In the genomic region with DNA sequence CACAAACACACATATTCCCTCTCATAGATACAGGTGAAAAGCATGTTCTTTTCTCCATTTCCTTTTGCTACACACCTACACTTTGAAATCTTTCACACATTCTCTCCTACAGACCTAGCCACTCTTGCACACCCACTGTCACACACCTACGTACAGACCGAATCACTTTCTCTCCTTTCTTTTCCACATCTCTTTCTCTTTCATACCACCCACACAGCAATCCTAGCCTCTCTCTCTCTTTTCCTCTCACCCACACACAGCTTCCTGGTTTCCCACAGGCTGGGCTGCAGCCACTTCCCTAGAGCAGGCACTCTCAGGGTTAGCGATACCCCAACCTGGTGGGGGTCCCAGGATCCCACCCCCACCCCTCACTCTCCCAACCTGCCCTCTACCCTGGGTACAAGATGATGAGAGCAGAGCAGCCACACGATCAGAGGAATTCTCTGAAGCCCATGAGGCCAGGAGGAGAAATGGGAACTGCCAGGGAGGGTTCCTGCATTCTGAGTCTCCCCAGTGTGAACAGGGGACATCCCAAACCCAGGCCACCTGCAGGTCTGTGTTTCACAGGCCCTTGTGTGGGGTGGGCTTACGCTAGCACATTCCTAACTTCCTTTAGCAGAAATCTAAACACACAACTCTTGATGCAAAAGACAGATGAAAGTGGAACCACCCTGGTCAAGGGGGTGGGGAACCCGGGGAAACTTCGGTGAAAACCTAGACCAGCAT, we compare ENCODE assay signal across 10 cellular contexts. TPM values are rescaled to one million over a fixed set of nuclear protein-coding genes. Genes with fewer than 3 reads are reported as not detected.
DNase-seq lines count a peak whose midpoint lies in the region; ATAC-seq, FAIRE-seq and TF ChIP-seq lines count a peak whose summit lies in the region.
"Had no signal": no experiment of that assay in that cellular context is flagged by ENCODE, and none has a peak within 500 bp of the region (broad histone marks: within the 10 kb centered on the region; RNA-seq: fewer than 3 reads in every experiment).

No MANE protein-coding gene starts in this region.

- WGBS in GM23248 (ENCODE audit: low coverage in 1 of 2, low lambda C conversion rate in 2 of 2, missing lambda C conversion rate in 2 of 2), 2 experiments: 74 to 75% methylated on average over 7 of the region's 7 CpGs
- 61 to 69% methylated on average over 7 of the region's 7 CpGs for WGBS in body of pancreas, 2 donors

- ATAC-seq in body of pancreas: no peak
- ATAC-seq in GM19324 (IDR thresholded peaks at IDR 0.05; ENCODE audit: low FRiP score, unreplicated experiment): no peak

- H3K9me3 ChIP-seq in GM23248 (ENCODE audit: low read depth) (no peaks in the 10 kb centered on the region), body of pancreas (no peaks in the 10 kb centered on the region), parathyroid adenoma (ENCODE audit: control insufficient read depth, low read length) (no peaks in the 10 kb centered on the region), HAP-1 (no peaks in the 10 kb centered on the region)

- no peak for TF ChIP-seq POLR2A in body of pancreas (IDR thresholded peaks at IDR 0.05)

- no peak overlapping the region for H2AFZ ChIP-seq in GM23248
- peak overlapping the region; percentile 16 for H2AFZ ChIP-seq in parathyroid adenoma

- peak overlapping the region; percentile 45 for H3K4me2 ChIP-seq in GM23248 (ENCODE audit: unreplicated experiment)
- H3K4me2 ChIP-seq in parathyroid adenoma (ENCODE audit: low read length): no peak overlapping the region

- no peaks in the 10 kb centered on the region for H3K36me3 ChIP-seq in GM23248 (ENCODE audit: low read depth)
- no peaks in the 10 kb centered on the region for H3K36me3 ChIP-seq in body of pancreas (replicated peaks in 1 of 2; ENCODE audit: insufficient read depth in 1 of 2, low read depth in 2 of 2)
- H3K36me3 ChIP-seq in parathyroid adenoma (ENCODE audit: control insufficient read depth, insufficient read depth, low read length): no peaks in the 10 kb centered on the region
- H3K36me3 ChIP-seq in HAP-1 (replicated peaks): no peaks in the 10 kb centered on the region

- no peak overlapping the region for H3K9ac ChIP-seq in GM23248
- H3K9ac ChIP-seq in parathyroid adenoma: no peak overlapping the region

- intact Hi-C loops in body of pancreas (cut with DNase I): no loop called here

- no peak overlapping the region for H3K27ac ChIP-seq in GM23248
- H3K27ac ChIP-seq in body of pancreas: peak overlapping the region in 3 of 4 donors; percentile 64 to 94 (median 91)
- H3K27ac ChIP-seq in parathyroid adenoma: peak overlapping the region; percentile 51
- H3K27ac ChIP-seq: epithelial cell of prostate had no signal

- in situ Hi-C loops in GM23248 (cut with MboI): no loop called here
- in situ Hi-C loops in HAP-1 (cut with MboI; ENCODE audit: low sequenced_read_pairs): no loop called here

- DNase-seq in GM10266 (ENCODE audit: extremely low spot score) (peak; percentile 76), GM23248 (no peak), body of pancreas (no peak), HAP-1 (ENCODE audit: low spot score in 2 of 2) (no peak), DMS53 (lab: John Stamatoyannopoulos, UW) (no peak), urothelium cell line (ENCODE audit: low spot score) (no peak)
- DNase-seq: DMS79 had no signal

- H3K79me2 ChIP-seq in GM23248 (ENCODE audit: insufficient read depth) (peaks cover 12% of the 10 kb centered on the region; the same call in 1 of the 2 replicates), parathyroid adenoma (peaks cover 18% of the 10 kb centered on the region)

- H3K27me3 ChIP-seq in GM23248 (replicated peaks; ENCODE audit: insufficient read depth) (no peaks in the 10 kb centered on the region), body of pancreas (no peaks in the 10 kb centered on the region), parathyroid adenoma (ENCODE audit: control insufficient read depth, insufficient read depth, low read length) (no peaks in the 10 kb centered on the region), HAP-1 (ENCODE audit: low read depth) (no peaks in the 10 kb centered on the region)

- H3K9me2 ChIP-seq in GM23248 (ENCODE audit: insufficient read depth): no peaks in the 10 kb centered on the region

- H3K4me1 ChIP-seq in GM23248 (ENCODE audit: insufficient read depth) (peaks cover 41% of the 10 kb centered on the region), body of pancreas (peaks cover 66% of the 10 kb centered on the region), parathyroid adenoma (peaks cover 23% of the 10 kb centered on the region), HAP-1 (peaks cover 6% of the 10 kb centered on the region)

- no peak for FAIRE-seq in urothelium cell line (lab: Jason Lieb, UNC)

- peaks cover 38% of the 10 kb centered on the region for H3F3A ChIP-seq in GM23248 (ENCODE audit: insufficient read depth)

- TF ChIP-seq CTCF in GM10266 (IDR thresholded peaks at IDR 0.05; ENCODE audit: control insufficient read depth, insufficient read depth, low read depth, missing control alignments) (no peak), body of pancreas (IDR thresholded peaks at IDR 0.05) (no peak), parathyroid adenoma (IDR thresholded peaks at IDR 0.05) (no peak)

- H3K4me3 ChIP-seq in GM23248 (no peak overlapping the region), body of pancreas (no peak overlapping the region), parathyroid adenoma (ENCODE audit: low read depth, low read length) (no peak overlapping the region), HAP-1 (no peak overlapping the region)

- H4K20me1 ChIP-seq in GM23248 (ENCODE audit: insufficient read depth): no peaks in the 10 kb centered on the region

RNA-seq across cellular contexts. Expression of gene SYNPO, which starts 17.1 kb away (rescaled TPM):
- 6.1 and 7.7 TPM in 2 replicates for total RNA-seq in GM23248 (2014; rRNA removed; shearing (Covaris generic))
- polyA plus RNA-seq in GM23248 (2016; fragmentation: Nextera tagmentation; extraction: Ambion mirVana): 5.6 and 6.3 TPM in 2 replicates
- 10 to 100 TPM; 18.4 to 40.9 TPM for total RNA-seq in body of pancreas

RNA-seq across cellular contexts. Expression of gene MYOZ3, which starts 37.7 kb away (rescaled TPM):
- total RNA-seq in GM23248 (2014; rRNA removed; shearing (Covaris generic)): 0.13 and 0.32 TPM in 2 replicates
- 0.18 and 0.71 TPM in 2 replicates for polyA plus RNA-seq in GM23248 (2016; fragmentation: Nextera tagmentation; extraction: Ambion mirVana)
- total RNA-seq in body of pancreas: under 1 TPM in 1 of 2 donors, not detected in 1; 0.26 TPM
